23 cellular contexts compared by ENCODE assay signal in genomic region chr14:69904246-69904645, GRCh38. TPM values are rescaled to one million over a fixed set of nuclear protein-coding genes. Genes with fewer than 3 reads are reported as not detected.
DNase-seq lines count a peak whose midpoint lies in the region; ATAC-seq, FAIRE-seq and TF ChIP-seq lines count a peak whose summit lies in the region.
"Had no signal": no experiment of that assay in that cellular context is flagged by ENCODE, and none has a peak within 500 bp of the region (broad histone marks: within the 10 kb centered on the region; RNA-seq: fewer than 3 reads in every experiment).

No MANE protein-coding gene starts in this region.

- intact Hi-C loops in HepG2 (cut with micrococcal nuclease; ENCODE audit: unreplicated experiment) (no loop called here), right lobe of liver (cut with DNase I) (no loop called here), dorsolateral prefrontal cortex (cut with DNase I) (no loop called here)

- POLR2A ChIA-PET in HepG2 (lab: Yijun Ruan, JAX), result interaction anchor here (0.9 to 1.0 kb wide), 2 partner anchors 16 to 25 kb away, joined by 4 to 7 read pairs; partner anchors contain the start of gene SMOC1

- H3K4me1 ChIP-seq in HepG2 (ENCODE audit: insufficient read depth, low read length) (peaks cover 12% of the 10 kb centered on the region), right lobe of liver (peaks cover 0 to 20% (median 7%) of the 10 kb centered on the region in 4 donors), SJCRH30 (no peaks in the 10 kb centered on the region)
- H3K4me1 ChIP-seq: BLaER1 had no signal

- H4K20me1 ChIP-seq in HepG2 (ENCODE audit: insufficient read depth, low read length), result no peaks in the 10 kb centered on the region
- H4K20me1 ChIP-seq: BLaER1 had no signal

- H2AFZ ChIP-seq in HepG2 (ENCODE audit: low read length), result no peak overlapping the region
- H2AFZ ChIP-seq: GM23338 had no signal

- CTCF ChIA-PET in HepG2 (lab: Yijun Ruan, JAX; ENCODE audit: low intra/inter-chr PET ratio, low total read pairs), result no interaction called here

- H3K27ac ChIP-seq in HepG2 (ENCODE audit: extremely low read length, insufficient read depth, low read length), result no peak overlapping the region
- no peak overlapping the region for H3K27ac ChIP-seq in right lobe of liver
- no peak overlapping the region for H3K27ac ChIP-seq in SJCRH30
- H3K27ac ChIP-seq in dorsolateral prefrontal cortex, result no peak overlapping the region
- H3K27ac ChIP-seq: 22Rv1, BLaER1, C4-2B had no signal

- H3K27me3 ChIP-seq in HepG2 (ENCODE audit: control insufficient read depth in 1 of 2, insufficient read depth in 2 of 2, low read length in 2 of 2) (no peaks in the 10 kb centered on the region), right lobe of liver (no peaks in the 10 kb centered on the region), SJCRH30 (no peaks in the 10 kb centered on the region), dorsolateral prefrontal cortex (peaks cover 0 to 5% (median 0%) of the 10 kb centered on the region in 45 donors)
- H3K27me3 ChIP-seq: BLaER1 had no signal

- TF ChIP-seq CTCF in HepG2 (CRISPR knock-in tag; IDR thresholded peaks at IDR 0.05) (no peak), right lobe of liver (IDR thresholded peaks at IDR 0.05) (no peak), dorsolateral prefrontal cortex (IDR thresholded peaks at IDR 0.05 in 54 of 56, conservative IDR thresholded peaks at IDR 0.05 in 2 of 56; ENCODE audit: low read depth in 1 of 56, partially characterized antibody in 56 of 56) (no peak)

- H3K4me2 ChIP-seq in HepG2 (ENCODE audit: low read depth, low read length), result no peak overlapping the region
- H3K4me2 ChIP-seq: BLaER1, GM23338 had no signal

- H3K4me3 ChIP-seq in HepG2 (replicated peaks in 1 of 3; ENCODE audit: insufficient read depth in 1 of 3, low read depth in 2 of 3, low read length in 3 of 3), result no peak overlapping the region
- H3K4me3 ChIP-seq in right lobe of liver, result no peak overlapping the region
- no peak overlapping the region for H3K4me3 ChIP-seq in SJCRH30
- H3K4me3 ChIP-seq in dorsolateral prefrontal cortex, result no peak overlapping the region
- H3K4me3 ChIP-seq: BLaER1, GM12878, GM23338 had no signal

- BruUV-seq in HepG2 (replicated peaks; lab: Mats Ljungman, UMichigan), result no TSS peak

- TF ChIP-seq EP300 in HepG2 (IDR thresholded peaks at IDR 0.05; ENCODE audit: low read depth in 2 of 2, low read length in 2 of 2), result no peak
- TF ChIP-seq EP300 in HepG2 (CRISPR knock-in tag; IDR thresholded peaks at IDR 0.05; ENCODE audit: borderline replicate concordance), result no peak

- DNase-seq in HepG2 (ENCODE audit: low spot score), result peak; percentile 39
- DNase-seq in right lobe of liver, result no peak
- peak; percentile 17 to 44 for DNase-seq in SJCRH30
- peak; percentile 18 for DNase-seq in islet precursor cell
- DNase-seq in urothelium cell line (ENCODE audit: low spot score), result no peak
- DNase-seq in dorsolateral prefrontal cortex, result no peak
- DNase-seq in activated CD4-positive, alpha-beta T cell treated with anti-CD3 and anti-CD28 coated beads for 4 hours, result no peak
- DNase-seq: CD4-positive, CD25-positive, alpha-beta regulatory T cell; CD8-positive, alpha-beta T cell; DMS 273 treated with DMSO at 0.1 percent for 48 hours; DMS79; EL; GDM1; H9 had no signal

- H3K79me2 ChIP-seq in HepG2 (ENCODE audit: insufficient read depth, low read length), result peaks cover 42% of the 10 kb centered on the region

- ATAC-seq in HepG2 (no peak), right lobe of liver (no peak), HG02763 (IDR thresholded peaks at IDR 0.05; ENCODE audit: unreplicated experiment) (no peak)
- ATAC-seq: CD8-positive, alpha-beta T cell; GM12878; GM23338; HCT116 had no signal

- TF ChIP-seq POLR2A in HepG2 (IDR thresholded peaks at IDR 0.05; ENCODE audit: insufficient read depth in 1 of 2, low read depth in 2 of 2, low read length in 2 of 2) (no peak), right lobe of liver (IDR thresholded peaks at IDR 0.05) (no peak)

- H3K9ac ChIP-seq in HepG2 (ENCODE audit: insufficient read depth, low read depth, low read length), result no peak overlapping the region
- H3K9ac ChIP-seq: BLaER1 had no signal

- H3K36me3 ChIP-seq in HepG2 (replicated peaks in 1 of 2; ENCODE audit: control insufficient read depth in 1 of 2, insufficient read depth in 2 of 2, low read length in 2 of 2), result no peaks in the 10 kb centered on the region
- H3K36me3 ChIP-seq in right lobe of liver, result no peaks in the 10 kb centered on the region
- H3K36me3 ChIP-seq in SJCRH30, result no peaks in the 10 kb centered on the region
- H3K36me3 ChIP-seq: BLaER1 had no signal

- H3K9me3 ChIP-seq in HepG2 (ENCODE audit: low read length), result no peaks in the 10 kb centered on the region
- H3K9me3 ChIP-seq in right lobe of liver, result no peaks in the 10 kb centered on the region
- no peaks in the 10 kb centered on the region for H3K9me3 ChIP-seq in SJCRH30 (replicated peaks)

- no peak for FAIRE-seq in HepG2 (lab: Jason Lieb, UNC)
- peak; percentile 55 for FAIRE-seq in urothelium cell line (lab: Jason Lieb, UNC)
- FAIRE-seq: A204.1, D721Med had no signal

- in situ Hi-C loops in HepG2 (cut with HindIII; ENCODE audit: extremely low pct_ligation_motif_present, low pct_unique_long_range_greater_than_20kb), result no loop called here

- WGBS in HepG2 (ENCODE audit: low lambda C conversion rate), result 75% methylated on average over 1 of the region's 1 CpG
- no CpG with 5 or more reads among the region's 1 CpG for WGBS in right lobe of liver (ENCODE audit: insufficient coverage, low coverage, low lambda C conversion rate, missing lambda C conversion rate)

- no peak for TF ChIP-seq RAD21 in HepG2 (CRISPR knock-in tag; IDR thresholded peaks at IDR 0.05)

TF ChIP-seq in HepG2, 621 proteins besides CTCF, POLR2A, EP300 and RAD21:
- TF ChIP-seq CSRNP2 (CRISPR knock-in tag; conservative IDR thresholded peaks at IDR 0.05; ENCODE audit: low read depth) (no peak), GATAD2A (CRISPR knock-in tag; IDR thresholded peaks at IDR 0.05) (0 out of 2 replicates have a peak, but pooled peaks have one; percentile 19), ZNF251 (CRISPR knock-in tag; IDR thresholded peaks at IDR 0.05) (no peak), ZNF703 (CRISPR knock-in tag; IDR thresholded peaks at IDR 0.05; ENCODE audit: borderline replicate concordance) (no peak), ZXDC (CRISPR knock-in tag; IDR thresholded peaks at IDR 0.05) (no peak)

RNA-seq across cellular contexts. Expression of gene SMOC1, which starts 25.0 kb away (rescaled TPM):
- total RNA-seq in HepG2 (2016; rRNA removed; fragmentation: Illumina TruSeq; extraction: Trizol), result 7.3 and 17.8 TPM in 2 replicates
- total RNA-seq in HepG2 (2016; cell fraction: cytosol; rRNA removed; fragmentation: Illumina TruSeq; extraction: Trizol; ENCODE audit: low read depth), result 9.0 and 10.2 TPM in 2 replicates
- 6.2 and 18.0 TPM in 2 replicates for total RNA-seq in HepG2 (2016; cell fraction: insoluble cytoplasmic fraction; rRNA removed; fragmentation: Illumina TruSeq; extraction: Trizol)
- 6.9 and 8.3 TPM in 2 replicates for total RNA-seq in HepG2 (2016; cell fraction: membrane; rRNA removed; fragmentation: Illumina TruSeq; extraction: Trizol)
- 20.7 and 28.1 TPM in 2 replicates for total RNA-seq in HepG2 (2016; cell fraction: nucleus; rRNA removed; fragmentation: Illumina TruSeq; extraction: Trizol)
- 35.6 and 42.1 TPM in 2 replicates for polyA plus RNA-seq in HepG2 (2011; rRNA removed)
- polyA plus RNA-seq in HepG2 (2011; cell fraction: cytosol; rRNA removed), result 32.2 and 39.1 TPM in 2 replicates
- 47.2 and 50.5 TPM in 2 replicates for polyA plus RNA-seq in HepG2 (2011; cell fraction: nucleus; rRNA removed)
- polyA plus RNA-seq in HepG2 (2012), result 31.2 and 40.4 TPM in 2 replicates
- polyA plus RNA-seq in HepG2 (2016; cell fraction: cytosol; fragmentation: Illumina TruSeq; extraction: Trizol; ENCODE audit: low read depth), result 2.0 and 2.9 TPM in 2 replicates
- polyA plus RNA-seq in HepG2 (2016; cell fraction: insoluble cytoplasmic fraction; fragmentation: Illumina TruSeq; extraction: Trizol; ENCODE audit: low read depth), result 11.7 and 14.0 TPM in 2 replicates
- 3.9 TPM in 2 replicates for polyA plus RNA-seq in HepG2 (2016; cell fraction: membrane; fragmentation: Illumina TruSeq; extraction: Trizol; ENCODE audit: low read depth)
- 47.9 and 54.1 TPM in 2 replicates for polyA plus RNA-seq in HepG2 (2016; cell fraction: nucleus; fragmentation: Illumina TruSeq; extraction: Trizol; ENCODE audit: insufficient read depth, low read depth)
- 31.7 and 106 TPM in 2 replicates for polyA minus RNA-seq in HepG2 (2011; rRNA and poly(A)+ RNA removed; ENCODE audit: low replicate concordance)
- polyA minus RNA-seq in HepG2 (2011; cell fraction: cytosol; rRNA and poly(A)+ RNA removed), result 26.9 and 29.0 TPM in 2 replicates
- 31.0 and 31.3 TPM in 2 replicates for polyA minus RNA-seq in HepG2 (2011; cell fraction: nucleus; rRNA and poly(A)+ RNA removed)
- 10 to 100 TPM; 22.3 to 88.5 (median 45.4) TPM for total RNA-seq in right lobe of liver
- 12.8 and 15.6 TPM in 2 replicates for total RNA-seq in SJCRH30 (2014; rRNA removed; shearing (Covaris generic))
- total RNA-seq in dorsolateral prefrontal cortex, result 10 to 100 TPM in 119 of 120 experiments, 1 to 10 TPM in 1; 7.9 to 85.1 (median 34.1) TPM
- total RNA-seq: CD4-positive, CD25-positive, alpha-beta regulatory T cell; CD8-positive, alpha-beta T cell had no signal
- polyA plus RNA-seq: CD4-positive, CD25-positive, alpha-beta regulatory T cell had no signal

Comparison
In these comparisons a context has a peak if more than half of its experiments do, and no peak if none do; other contexts are left out.
1. DNase-seq: peak in HepG2 (single experiment), SJCRH30 (2 of 2) and islet precursor cell (single experiment); none in right lobe of liver (0 of 3), urothelium cell line (single experiment), dorsolateral prefrontal cortex (0 of 10) and activated CD4-positive, alpha-beta T cell treated with anti-CD3 and anti-CD28 coated beads for 4 hours (0 of 2).